11 cellular contexts compared by ENCODE assay signal in genomic region chr15:27932600-27932999, GRCh38.
"Had no signal": no experiment of that assay in that cellular context is flagged by ENCODE, and none has a peak within 500 bp of the region (broad histone marks: within the 10 kb centered on the region; RNA-seq: fewer than 3 reads in every experiment).

No MANE protein-coding gene starts in this region.

- H3K27ac ChIP-seq: GM23248 had no signal

- H2AFZ ChIP-seq: GM23248, GM23338 had no signal

- H3K36me3 ChIP-seq: HAP-1 had no signal

- H3K9ac ChIP-seq: GM23248 had no signal

- H3K9me3 ChIP-seq: HAP-1 had no signal

- ATAC-seq: GM23338, HCT116 had no signal

- DNase-seq: GM23248, GOT3, H7, H9, HCEC 1CT, HFFc6 had no signal

- H3K4me1 ChIP-seq: HAP-1 had no signal

- H3K4me3 ChIP-seq: GM23248, GM23338, HAP-1 had no signal

- FAIRE-seq: H1, H54 had no signal

- H3K4me2 ChIP-seq: GM23338 had no signal
